ENCODE assay signal across 1 cellular context in the genomic region with DNA sequence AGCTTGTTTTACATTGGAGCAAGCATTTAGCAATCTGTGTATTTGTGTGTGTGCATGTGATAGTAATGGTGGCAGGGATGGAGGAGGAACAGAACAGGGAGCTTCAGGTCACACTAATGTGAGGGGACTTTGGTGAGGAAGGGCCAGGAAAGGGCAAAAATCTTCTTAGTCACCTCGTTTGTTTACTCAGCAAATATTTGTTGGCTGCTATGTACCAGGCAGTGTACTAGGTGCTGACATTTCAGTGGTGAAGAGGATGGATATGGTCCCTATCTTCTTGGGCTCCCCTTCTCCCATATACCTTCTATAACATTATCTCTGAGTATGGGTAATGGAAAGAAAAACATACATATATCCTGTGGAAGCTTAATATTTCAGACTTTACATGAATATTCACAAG.
TF ChIP-seq lines count a peak whose summit lies in the region.

No MANE protein-coding gene starts in this region.

TF ChIP-seq in HCT116, 20 proteins besides CTCF, POLR2A, EP300 and RAD21 (continued from another document):
- TF ChIP-seq, protein P1, sequence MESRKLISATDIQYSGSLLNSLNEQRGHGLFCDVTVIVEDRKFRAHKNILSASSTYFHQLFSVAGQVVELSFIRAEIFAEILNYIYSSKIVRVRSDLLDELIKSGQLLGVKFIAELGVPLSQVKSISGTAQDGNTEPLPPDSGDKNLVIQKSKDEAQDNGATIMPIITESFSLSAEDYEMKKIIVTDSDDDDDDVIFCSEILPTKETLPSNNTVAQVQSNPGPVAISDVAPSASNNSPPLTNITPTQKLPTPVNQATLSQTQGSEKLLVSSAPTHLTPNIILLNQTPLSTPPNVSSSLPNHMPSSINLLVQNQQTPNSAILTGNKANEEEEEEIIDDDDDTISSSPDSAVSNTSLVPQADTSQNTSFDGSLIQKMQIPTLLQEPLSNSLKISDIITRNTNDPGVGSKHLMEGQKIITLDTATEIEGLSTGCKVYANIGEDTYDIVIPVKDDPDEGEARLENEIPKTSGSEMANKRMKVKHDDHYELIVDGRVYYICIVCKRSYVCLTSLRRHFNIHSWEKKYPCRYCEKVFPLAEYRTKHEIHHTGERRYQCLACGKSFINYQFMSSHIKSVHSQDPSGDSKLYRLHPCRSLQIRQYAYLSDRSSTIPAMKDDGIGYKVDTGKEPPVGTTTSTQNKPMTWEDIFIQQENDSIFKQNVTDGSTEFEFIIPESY (IDR thresholded peaks at IDR 0.05; ENCODE audit: extremely low read depth, insufficient replicate concordance, low read length), result no peak
- TF ChIP-seq POLR2AphosphoS5 (IDR thresholded peaks at IDR 0.05; ENCODE audit: low read depth, low read length) (no peak), JUND (IDR thresholded peaks at IDR 0.05) (no peak), SIN3A (IDR thresholded peaks at IDR 0.05; ENCODE audit: low read depth) (no peak), EZH2phosphoT487 (IDR thresholded peaks at IDR 0.05; ENCODE audit: borderline replicate concordance) (no peak), ELF1 (IDR thresholded peaks at IDR 0.05; ENCODE audit: borderline replicate concordance, low read depth) (no peak), SRF (IDR thresholded peaks at IDR 0.05; ENCODE audit: low read depth) (no peak), CEBPB (IDR thresholded peaks at IDR 0.05; ENCODE audit: low read depth) (no peak), EGR1 (IDR thresholded peaks at IDR 0.05; ENCODE audit: low read depth) (no peak), CBX3 (IDR thresholded peaks at IDR 0.05; ENCODE audit: low read depth) (no peak)
- TF ChIP-seq, protein P2, sequence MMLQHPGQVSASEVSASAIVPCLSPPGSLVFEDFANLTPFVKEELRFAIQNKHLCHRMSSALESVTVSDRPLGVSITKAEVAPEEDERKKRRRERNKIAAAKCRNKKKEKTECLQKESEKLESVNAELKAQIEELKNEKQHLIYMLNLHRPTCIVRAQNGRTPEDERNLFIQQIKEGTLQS (IDR thresholded peaks at IDR 0.05), result no peak
- TF ChIP-seq, protein P3, sequence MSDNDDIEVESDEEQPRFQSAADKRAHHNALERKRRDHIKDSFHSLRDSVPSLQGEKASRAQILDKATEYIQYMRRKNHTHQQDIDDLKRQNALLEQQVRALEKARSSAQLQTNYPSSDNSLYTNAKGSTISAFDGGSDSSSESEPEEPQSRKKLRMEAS (IDR thresholded peaks at IDR 0.05), result no peak
- TF ChIP-seq, protein P4, sequence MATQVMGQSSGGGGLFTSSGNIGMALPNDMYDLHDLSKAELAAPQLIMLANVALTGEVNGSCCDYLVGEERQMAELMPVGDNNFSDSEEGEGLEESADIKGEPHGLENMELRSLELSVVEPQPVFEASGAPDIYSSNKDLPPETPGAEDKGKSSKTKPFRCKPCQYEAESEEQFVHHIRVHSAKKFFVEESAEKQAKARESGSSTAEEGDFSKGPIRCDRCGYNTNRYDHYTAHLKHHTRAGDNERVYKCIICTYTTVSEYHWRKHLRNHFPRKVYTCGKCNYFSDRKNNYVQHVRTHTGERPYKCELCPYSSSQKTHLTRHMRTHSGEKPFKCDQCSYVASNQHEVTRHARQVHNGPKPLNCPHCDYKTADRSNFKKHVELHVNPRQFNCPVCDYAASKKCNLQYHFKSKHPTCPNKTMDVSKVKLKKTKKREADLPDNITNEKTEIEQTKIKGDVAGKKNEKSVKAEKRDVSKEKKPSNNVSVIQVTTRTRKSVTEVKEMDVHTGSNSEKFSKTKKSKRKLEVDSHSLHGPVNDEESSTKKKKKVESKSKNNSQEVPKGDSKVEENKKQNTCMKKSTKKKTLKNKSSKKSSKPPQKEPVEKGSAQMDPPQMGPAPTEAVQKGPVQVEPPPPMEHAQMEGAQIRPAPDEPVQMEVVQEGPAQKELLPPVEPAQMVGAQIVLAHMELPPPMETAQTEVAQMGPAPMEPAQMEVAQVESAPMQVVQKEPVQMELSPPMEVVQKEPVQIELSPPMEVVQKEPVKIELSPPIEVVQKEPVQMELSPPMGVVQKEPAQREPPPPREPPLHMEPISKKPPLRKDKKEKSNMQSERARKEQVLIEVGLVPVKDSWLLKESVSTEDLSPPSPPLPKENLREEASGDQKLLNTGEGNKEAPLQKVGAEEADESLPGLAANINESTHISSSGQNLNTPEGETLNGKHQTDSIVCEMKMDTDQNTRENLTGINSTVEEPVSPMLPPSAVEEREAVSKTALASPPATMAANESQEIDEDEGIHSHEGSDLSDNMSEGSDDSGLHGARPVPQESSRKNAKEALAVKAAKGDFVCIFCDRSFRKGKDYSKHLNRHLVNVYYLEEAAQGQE (IDR thresholded peaks at IDR 0.05; ENCODE audit: low read depth), result no peak
